ENCODE assay signal across 1 cellular context in genomic region chr14:73249108-73249507, GRCh38.
TF ChIP-seq lines count a peak whose summit lies in the region.

No MANE protein-coding gene starts in this region.

TF ChIP-seq in IMR-90, 13 proteins besides CTCF, POLR2A, EP300 and RAD21:
- TF ChIP-seq MAFK (IDR thresholded peaks at IDR 0.05; ENCODE audit: low read depth, low read length) (peak; percentile 34; the same call in 1 of the 2 replicates), CEBPB (IDR thresholded peaks at IDR 0.05; ENCODE audit: low read depth, low read length) (no peak)
